7 cellular contexts compared by ENCODE assay signal in genomic region chr7:130875265-130875741, GRCh38.
DNase-seq lines count a peak whose midpoint lies in the region; ATAC-seq and TF ChIP-seq lines count a peak whose summit lies in the region.

No MANE protein-coding gene starts in this region.

- H3K27me3 ChIP-seq in GM06990 (replicated peaks; ENCODE audit: control insufficient read depth, insufficient read depth, low read length) = no peaks in the 10 kb centered on the region

- no peak overlapping the region for H3K27ac Mint-ChIP-seq in mesothelial cell of epicardium

- peaks cover 9% of the 10 kb centered on the region for H3K4me1 Mint-ChIP-seq in mesothelial cell of epicardium

- H3K9me3 Mint-ChIP-seq in mesothelial cell of epicardium = no peaks in the 10 kb centered on the region

- peaks cover 28% of the 10 kb centered on the region for H3K36me3 ChIP-seq in GM06990 (ENCODE audit: control insufficient read depth, insufficient read depth, low read length)

- no peak for DNase-seq in GM06990 (ENCODE audit: extremely low read depth, insufficient read length)
- DNase-seq in choroid plexus epithelial cell (ENCODE audit: low read depth) = peak; percentile 70
- peak in 1 of 2 experiments; percentile 56 for DNase-seq in mesothelial cell of epicardium (ENCODE audit: low spot score in 2 of 2, unreplicated experiment in 2 of 2)
- no peak for DNase-seq in pons (ENCODE audit: low spot score)
- no peak for DNase-seq in middle frontal gyrus (ENCODE audit: extremely low spot score, low spot score)

- no peaks in the 10 kb centered on the region for H3K27me3 Mint-ChIP-seq in mesothelial cell of epicardium (ENCODE audit: low read depth)

- TF ChIP-seq CTCF in GM06990 (IDR thresholded peaks at IDR 0.05; ENCODE audit: insufficient read depth, low read length, poor library complexity, severe bottlenecking) (peak; percentile 93), choroid plexus epithelial cell (conservative IDR thresholded peaks at IDR 0.05; ENCODE audit: low read depth, low read length) (peak; percentile 88), mesothelial cell of epicardium (IDR thresholded peaks at IDR 0.05; ENCODE audit: unreplicated experiment) (peak; percentile 83)

- no peak overlapping the region for H3K4me3 Mint-ChIP-seq in mesothelial cell of epicardium

- H3K36me3 Mint-ChIP-seq in mesothelial cell of epicardium = no peaks in the 10 kb centered on the region

- no peak overlapping the region for H3K4me3 ChIP-seq in GM06990 (replicated peaks; ENCODE audit: low read depth, low read length)
- H3K4me3 ChIP-seq in choroid plexus epithelial cell (ENCODE audit: low read depth, low read length) = no peak overlapping the region

- ATAC-seq in HG02610 (IDR thresholded peaks at IDR 0.05; ENCODE audit: unreplicated experiment) (peak; percentile 48), SK-N-SH treated with all-trans-retinoic acid at 6 μM for 48 hours (peak; percentile 62)

TF ChIP-seq in SK-N-SH treated with all-trans-retinoic acid at 6 μM for 48 hours, 23 proteins besides CTCF, POLR2A, EP300 and RAD21:
- no peak for TF ChIP-seq ZC3H10 (CRISPR knock-in tag; IDR thresholded peaks at IDR 0.05)
- TF ChIP-seq RARB (CRISPR knock-in tag; IDR thresholded peaks at IDR 0.05) = 0 out of 2 replicates have a peak, but pooled peaks have one; percentile 34
- no peak for TF ChIP-seq CSRNP3 (CRISPR knock-in tag; IDR thresholded peaks at IDR 0.05)
- TF ChIP-seq ZFP3 (CRISPR knock-in tag; IDR thresholded peaks at IDR 0.05) = no peak
- TF ChIP-seq TCF4 (CRISPR knock-in tag; IDR thresholded peaks at IDR 0.05; ENCODE audit: borderline replicate concordance) = no peak
- no peak for TF ChIP-seq OSR1 (CRISPR knock-in tag; IDR thresholded peaks at IDR 0.05)
- TF ChIP-seq CSDC2 (CRISPR knock-in tag; IDR thresholded peaks at IDR 0.05) = no peak
- no peak for TF ChIP-seq GLIS3 (CRISPR knock-in tag; IDR thresholded peaks at IDR 0.05)
- TF ChIP-seq TOX (CRISPR knock-in tag; IDR thresholded peaks at IDR 0.05; ENCODE audit: borderline replicate concordance) = 0 out of 2 replicates have a peak, but pooled peaks have one; percentile 35
- TF ChIP-seq CREB5 (CRISPR knock-in tag; IDR thresholded peaks at IDR 0.05; ENCODE audit: low read depth) = no peak
- TF ChIP-seq ARNTL (CRISPR knock-in tag; IDR thresholded peaks at IDR 0.05; ENCODE audit: borderline replicate concordance, low read depth) = no peak
- no peak for TF ChIP-seq ESRRG (CRISPR knock-in tag; IDR thresholded peaks at IDR 0.05)
- no peak for TF ChIP-seq ZNF8 (CRISPR knock-in tag; IDR thresholded peaks at IDR 0.05)
